14 cellular contexts compared by ENCODE assay signal in the genomic region with DNA sequence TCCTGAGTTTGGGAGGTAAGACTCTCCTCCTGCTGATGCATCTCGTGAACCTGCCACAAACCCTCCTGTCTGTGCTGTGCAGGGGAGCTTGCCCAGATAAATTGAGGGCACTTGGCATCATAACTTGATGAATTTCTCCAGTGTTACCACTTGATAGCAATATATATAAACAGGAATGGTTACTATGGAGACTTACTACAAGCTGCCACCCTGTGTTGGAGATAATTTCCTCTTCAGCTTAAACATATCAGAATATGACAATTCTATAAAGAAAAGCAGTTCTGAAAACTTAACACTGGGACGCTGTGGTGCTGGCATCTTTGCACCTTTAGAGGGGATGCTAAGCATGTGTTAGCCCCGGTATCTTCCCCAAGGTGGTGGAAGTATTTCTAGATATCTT. TPM values are rescaled to one million over a fixed set of nuclear protein-coding genes. Genes with fewer than 3 reads are reported as not detected.
DNase-seq lines count a peak whose midpoint lies in the region; ATAC-seq, FAIRE-seq and TF ChIP-seq lines count a peak whose summit lies in the region.
"Had no signal": no experiment of that assay in that cellular context is flagged by ENCODE, and none has a peak within 500 bp of the region (broad histone marks: within the 10 kb centered on the region; RNA-seq: fewer than 3 reads in every experiment).

No MANE protein-coding gene starts in this region.

- TF ChIP-seq CTCF in GM23338 (conservative IDR thresholded peaks at IDR 0.05; ENCODE audit: low read depth in 2 of 2), result no peak

- H3K36me3 Mint-ChIP-seq in activated naive CD8-positive, alpha-beta T cell treated with anti-CD3 and anti-CD28 coated beads, Interleukin-2, amount 50 U/mL, for 24 hours (ENCODE audit: low read depth), result peaks cover 64% of the 10 kb centered on the region
- peaks cover 24% of the 10 kb centered on the region for H3K36me3 Mint-ChIP-seq in activated naive CD8-positive, alpha-beta T cell treated with anti-CD3 and anti-CD28 coated beads for 36 hours
- H3K36me3 Mint-ChIP-seq in activated naive CD4-positive, alpha-beta T cell treated with anti-CD3 and anti-CD28 coated beads for 36 hours (ENCODE audit: low read depth), result peaks cover 52% of the 10 kb centered on the region
- H3K36me3 Mint-ChIP-seq in GM23338 (ENCODE audit: low read depth), result peaks cover 83% of the 10 kb centered on the region

- H3K4me2 ChIP-seq in GM23338, result no peak overlapping the region

- H3K79me2 ChIP-seq in GM23338 (replicated peaks; ENCODE audit: insufficient read depth), result peaks cover 13% of the 10 kb centered on the region

- no peaks in the 10 kb centered on the region for H3F3A ChIP-seq in GM23338 (replicated peaks; ENCODE audit: low read depth)

- H3K27me3 Mint-ChIP-seq in activated naive CD8-positive, alpha-beta T cell treated with anti-CD3 and anti-CD28 coated beads, Interleukin-2, amount 50 U/mL, for 24 hours, result no peaks in the 10 kb centered on the region
- no peaks in the 10 kb centered on the region for H3K27me3 Mint-ChIP-seq in activated naive CD8-positive, alpha-beta T cell treated with anti-CD3 and anti-CD28 coated beads for 36 hours
- H3K27me3 Mint-ChIP-seq in activated naive CD4-positive, alpha-beta T cell treated with anti-CD3 and anti-CD28 coated beads for 36 hours (ENCODE audit: low read depth), result no peaks in the 10 kb centered on the region
- peaks cover 9% of the 10 kb centered on the region for H3K27me3 Mint-ChIP-seq in GM23338 (ENCODE audit: insufficient read depth, low read depth, poor library complexity)

- no peak overlapping the region for H3K4me3 Mint-ChIP-seq in activated naive CD8-positive, alpha-beta T cell treated with anti-CD3 and anti-CD28 coated beads, Interleukin-2, amount 50 U/mL, for 24 hours
- H3K4me3 Mint-ChIP-seq in activated naive CD8-positive, alpha-beta T cell treated with anti-CD3 and anti-CD28 coated beads for 36 hours, result no peak overlapping the region
- H3K4me3 Mint-ChIP-seq in activated naive CD4-positive, alpha-beta T cell treated with anti-CD3 and anti-CD28 coated beads for 36 hours, result no peak overlapping the region
- H3K4me3 Mint-ChIP-seq in GM23338, result no peak overlapping the region
- H3K4me3 Mint-ChIP-seq: H9 had no signal

- no peak for FAIRE-seq in RCC 7860 (lab: Jason Lieb, UNC)
- FAIRE-seq: HepG2 had no signal

- DNase-seq in activated naive CD8-positive, alpha-beta T cell treated with anti-CD3 and anti-CD28 coated beads, Interleukin-2, amount 50 U/mL, for 24 hours, result no peak
- DNase-seq in activated naive CD8-positive, alpha-beta T cell treated with anti-CD3 and anti-CD28 coated beads for 36 hours, result no peak
- DNase-seq in RCC 7860 (ENCODE audit: low spot score), result peak; percentile 36
- DNase-seq in epithelial cell of prostate (ENCODE audit: low read depth, low spot score), result no peak
- DNase-seq in activated naive CD4-positive, alpha-beta T cell treated with anti-CD3 and anti-CD28 coated beads for 36 hours, result no peak
- DNase-seq in activated effector memory CD4-positive, alpha-beta T cell treated with Interleukin-2 at 50 U/mL for 16 hours, result no peak
- DNase-seq in GM23338 (ENCODE audit: low spot score), result no peak
- no peak for DNase-seq in occipital lobe (lab: John Stamatoyannopoulos, UW)
- DNase-seq: H9, NCI-H2029, NCI-H510A treated with DMSO at 0.1 percent for 48 hours, Peyer's patch, SIG-M5 had no signal

- no peaks in the 10 kb centered on the region for H3K4me1 ChIP-seq in GM23338 (ENCODE audit: insufficient read depth)
- H3K4me1 ChIP-seq: Peyer's patch had no signal

- H3K36me3 ChIP-seq in GM23338 (ENCODE audit: insufficient read depth), result peaks cover 35% of the 10 kb centered on the region

- CTCF ChIA-PET in activated naive CD4-positive, alpha-beta T cell treated with anti-CD3 and anti-CD28 coated beads for 36 hours (lab: Charles Lee), result interaction anchor here (2.0 kb wide), 1 partner anchor 184 kb away, joined by 12 read pairs; no protein-coding TSS in a partner anchor

- ATAC-seq in activated naive CD8-positive, alpha-beta T cell treated with anti-CD3 and anti-CD28 coated beads, Interleukin-2, amount 50 U/mL, for 24 hours, result no peak
- ATAC-seq in GM23338, result no peak
- ATAC-seq: HepG2 had no signal

- no peak overlapping the region for H3K4me3 ChIP-seq in GM23338
- H3K4me3 ChIP-seq: Peyer's patch had no signal

- no peaks in the 10 kb centered on the region for H3K9me2 ChIP-seq in GM23338 (ENCODE audit: insufficient read depth)

- H3K27me3 ChIP-seq in GM23338 (ENCODE audit: insufficient read depth), result no peaks in the 10 kb centered on the region
- H3K27me3 ChIP-seq: Peyer's patch had no signal

- intact Hi-C loops in activated naive CD4-positive, alpha-beta T cell treated with anti-CD3 and anti-CD28 coated beads for 36 hours (cut with micrococcal nuclease), result no loop called here

- peaks cover 2% of the 10 kb centered on the region for H3K4me1 Mint-ChIP-seq in activated naive CD8-positive, alpha-beta T cell treated with anti-CD3 and anti-CD28 coated beads, Interleukin-2, amount 50 U/mL, for 24 hours
- H3K4me1 Mint-ChIP-seq in activated naive CD8-positive, alpha-beta T cell treated with anti-CD3 and anti-CD28 coated beads for 36 hours, result peaks cover 1% of the 10 kb centered on the region
- H3K4me1 Mint-ChIP-seq in activated naive CD4-positive, alpha-beta T cell treated with anti-CD3 and anti-CD28 coated beads for 36 hours (ENCODE audit: low read depth), result no peaks in the 10 kb centered on the region
- H3K4me1 Mint-ChIP-seq in GM23338, result no peaks in the 10 kb centered on the region
- H3K4me1 Mint-ChIP-seq: H9 had no signal

- H3K27ac ChIP-seq in epithelial cell of prostate, result peak overlapping the region; percentile 81
- no peak overlapping the region for H3K27ac ChIP-seq in GM23338 (ENCODE audit: low read depth)
- H3K27ac ChIP-seq: Peyer's patch had no signal

- peaks cover 3% of the 10 kb centered on the region; the same call in 1 of the 2 replicates for H4K20me1 ChIP-seq in GM23338 (replicated peaks; ENCODE audit: insufficient read depth)

- no peak overlapping the region for H2AFZ ChIP-seq in GM23338

- peak overlapping the region; percentile 8 for H3K27ac Mint-ChIP-seq in activated naive CD8-positive, alpha-beta T cell treated with anti-CD3 and anti-CD28 coated beads, Interleukin-2, amount 50 U/mL, for 24 hours
- no peak overlapping the region for H3K27ac Mint-ChIP-seq in activated naive CD8-positive, alpha-beta T cell treated with anti-CD3 and anti-CD28 coated beads for 36 hours
- H3K27ac Mint-ChIP-seq in activated naive CD4-positive, alpha-beta T cell treated with anti-CD3 and anti-CD28 coated beads for 36 hours, result no peak overlapping the region
- no peak overlapping the region for H3K27ac Mint-ChIP-seq in GM23338
- H3K27ac Mint-ChIP-seq: H9 had no signal

- no peaks in the 10 kb centered on the region for H3K9me3 Mint-ChIP-seq in activated naive CD8-positive, alpha-beta T cell treated with anti-CD3 and anti-CD28 coated beads, Interleukin-2, amount 50 U/mL, for 24 hours
- no peaks in the 10 kb centered on the region for H3K9me3 Mint-ChIP-seq in activated naive CD8-positive, alpha-beta T cell treated with anti-CD3 and anti-CD28 coated beads for 36 hours
- no peaks in the 10 kb centered on the region for H3K9me3 Mint-ChIP-seq in activated naive CD4-positive, alpha-beta T cell treated with anti-CD3 and anti-CD28 coated beads for 36 hours
- H3K9me3 Mint-ChIP-seq in GM23338, result no peaks in the 10 kb centered on the region
- H3K9me3 Mint-ChIP-seq: H9 had no signal

TF ChIP-seq in GM23338, 12 proteins besides CTCF, POLR2A, EP300 and RAD21 (continues in another document):
- TF ChIP-seq ZNF114 (CRISPR knock-in tag; IDR thresholded peaks at IDR 0.05), result no peak
- TF ChIP-seq EZH2 (IDR thresholded peaks at IDR 0.05; ENCODE audit: low read depth, unreplicated experiment), result no peak
- no peak for TF ChIP-seq STAT1 (IDR thresholded peaks at IDR 0.05; ENCODE audit: unreplicated experiment)
- TF ChIP-seq, protein P1, sequence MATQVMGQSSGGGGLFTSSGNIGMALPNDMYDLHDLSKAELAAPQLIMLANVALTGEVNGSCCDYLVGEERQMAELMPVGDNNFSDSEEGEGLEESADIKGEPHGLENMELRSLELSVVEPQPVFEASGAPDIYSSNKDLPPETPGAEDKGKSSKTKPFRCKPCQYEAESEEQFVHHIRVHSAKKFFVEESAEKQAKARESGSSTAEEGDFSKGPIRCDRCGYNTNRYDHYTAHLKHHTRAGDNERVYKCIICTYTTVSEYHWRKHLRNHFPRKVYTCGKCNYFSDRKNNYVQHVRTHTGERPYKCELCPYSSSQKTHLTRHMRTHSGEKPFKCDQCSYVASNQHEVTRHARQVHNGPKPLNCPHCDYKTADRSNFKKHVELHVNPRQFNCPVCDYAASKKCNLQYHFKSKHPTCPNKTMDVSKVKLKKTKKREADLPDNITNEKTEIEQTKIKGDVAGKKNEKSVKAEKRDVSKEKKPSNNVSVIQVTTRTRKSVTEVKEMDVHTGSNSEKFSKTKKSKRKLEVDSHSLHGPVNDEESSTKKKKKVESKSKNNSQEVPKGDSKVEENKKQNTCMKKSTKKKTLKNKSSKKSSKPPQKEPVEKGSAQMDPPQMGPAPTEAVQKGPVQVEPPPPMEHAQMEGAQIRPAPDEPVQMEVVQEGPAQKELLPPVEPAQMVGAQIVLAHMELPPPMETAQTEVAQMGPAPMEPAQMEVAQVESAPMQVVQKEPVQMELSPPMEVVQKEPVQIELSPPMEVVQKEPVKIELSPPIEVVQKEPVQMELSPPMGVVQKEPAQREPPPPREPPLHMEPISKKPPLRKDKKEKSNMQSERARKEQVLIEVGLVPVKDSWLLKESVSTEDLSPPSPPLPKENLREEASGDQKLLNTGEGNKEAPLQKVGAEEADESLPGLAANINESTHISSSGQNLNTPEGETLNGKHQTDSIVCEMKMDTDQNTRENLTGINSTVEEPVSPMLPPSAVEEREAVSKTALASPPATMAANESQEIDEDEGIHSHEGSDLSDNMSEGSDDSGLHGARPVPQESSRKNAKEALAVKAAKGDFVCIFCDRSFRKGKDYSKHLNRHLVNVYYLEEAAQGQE (IDR thresholded peaks at IDR 0.05; ENCODE audit: unreplicated experiment), result no peak
- no peak for TF ChIP-seq NANOG (IDR thresholded peaks at IDR 0.05; ENCODE audit: borderline replicate concordance)
- no peak for TF ChIP-seq POLR2AphosphoS5 (IDR thresholded peaks at IDR 0.05; ENCODE audit: low read depth)
- no peak for TF ChIP-seq CREB1 (CRISPR knock-in tag; IDR thresholded peaks at IDR 0.05; ENCODE audit: low read depth)

RNA-seq across cellular contexts. Expression of a gene that starts 14.9 kb away (rescaled TPM):
- total RNA-seq in activated naive CD8-positive, alpha-beta T cell treated with anti-CD3 and anti-CD28 coated beads for 36 hours, result 10 to 100 TPM; 72.6 to 73.0 TPM
- total RNA-seq in activated naive CD4-positive, alpha-beta T cell treated with anti-CD3 and anti-CD28 coated beads for 36 hours, result 10 to 100 TPM; 87.7 to 88.5 TPM
- 16.4 and 26.8 TPM in 2 replicates for total RNA-seq in GM23338 (2014; rRNA removed; shearing (Covaris generic))
- polyA plus RNA-seq in GM23338 (2016; fragmentation: Nextera tagmentation; extraction: Ambion mirVana), result 9.5 and 11.4 TPM in 2 replicates
- total RNA-seq in occipital lobe, result 21.4 TPM
